In the genomic region with DNA sequence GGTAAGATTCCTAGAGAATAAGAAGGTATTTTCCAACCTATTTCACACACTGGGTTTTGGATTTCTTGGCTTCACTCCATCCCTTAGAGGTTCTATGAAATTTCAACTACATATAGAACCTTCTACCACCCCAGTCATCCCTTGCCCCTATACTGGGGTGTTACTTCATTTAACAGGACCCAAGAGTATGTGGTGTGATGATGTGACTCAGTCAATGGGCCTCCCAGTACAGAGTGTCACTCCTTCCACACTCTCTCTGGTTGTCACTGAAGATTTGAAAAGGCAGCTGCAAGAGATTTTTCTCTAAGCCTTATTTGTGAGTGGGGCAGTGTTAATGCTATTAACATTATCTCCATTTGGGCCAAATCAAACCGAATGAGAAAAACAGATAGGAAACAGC, we compare ENCODE assay signal across 19 cellular contexts.
"Had no signal": no experiment of that assay in that cellular context is flagged by ENCODE, and none has a peak within 500 bp of the region (broad histone marks: within the 10 kb centered on the region; RNA-seq: fewer than 3 reads in every experiment).

No MANE protein-coding gene starts in this region.

- H3K4me1 ChIP-seq: testis, upper lobe of right lung, vagina had no signal

- H3K9me3 Mint-ChIP-seq: stimulated activated naive CD8-positive, alpha-beta T cell treated with anti-CD3 and anti-CD28 coated beads, Interleukin-15, Interleukin-2, amounts not matched to agents 100 ng/mL and 50 ng/mL, for 24 hours had no signal

- H3K36me3 ChIP-seq: heart left ventricle, tibial nerve, upper lobe of right lung, vagina had no signal

- ATAC-seq: heart left ventricle; left colon; left ventricle myocardium superior; naive thymus-derived CD8-positive, alpha-beta T cell; right cardiac atrium; upper lobe of right lung had no signal

- DNase-seq: cortex of kidney; dorsolateral prefrontal cortex; effector CD8-positive, alpha-beta T cell; heart left ventricle; hippocampal formation; left colon; left ventricle myocardium superior; mesenchymal stem cell; naive thymus-derived CD8-positive, alpha-beta T cell; posterior cingulate gyrus; right cardiac atrium; stimulated activated CD4-positive, alpha-beta T cell treated with anti-CD3 and anti-CD28 coated beads, Interleukin-2, amount 100 ng/mL, for 48 hours; testis; upper lobe of right lung had no signal

- H3K4me3 ChIP-seq: dorsolateral prefrontal cortex, heart left ventricle, lung, smooth muscle cell, testis, tibial nerve, upper lobe of right lung, vagina had no signal

- H3K4me1 Mint-ChIP-seq: naive thymus-derived CD8-positive, alpha-beta T cell had no signal

- H3K4me2 ChIP-seq: smooth muscle cell had no signal

- H3K27ac Mint-ChIP-seq: naive thymus-derived CD8-positive, alpha-beta T cell; stimulated activated naive CD8-positive, alpha-beta T cell treated with anti-CD3 and anti-CD28 coated beads, Interleukin-15, Interleukin-2, amounts not matched to agents 100 ng/mL and 50 ng/mL, for 24 hours had no signal

- H3K9me3 ChIP-seq: heart left ventricle, testis, tibial nerve, upper lobe of right lung, vagina had no signal

- H3K4me3 Mint-ChIP-seq: naive thymus-derived CD8-positive, alpha-beta T cell; stimulated activated naive CD8-positive, alpha-beta T cell treated with anti-CD3 and anti-CD28 coated beads, Interleukin-15, Interleukin-2, amounts not matched to agents 100 ng/mL and 50 ng/mL, for 24 hours had no signal

- H3K27me3 ChIP-seq: dorsolateral prefrontal cortex, heart left ventricle, testis, tibial nerve, upper lobe of right lung, vagina had no signal

- H3K27me3 Mint-ChIP-seq: naive thymus-derived CD8-positive, alpha-beta T cell; stimulated activated naive CD8-positive, alpha-beta T cell treated with anti-CD3 and anti-CD28 coated beads, Interleukin-15, Interleukin-2, amounts not matched to agents 100 ng/mL and 50 ng/mL, for 24 hours had no signal

- H3K27ac ChIP-seq: dorsolateral prefrontal cortex, heart left ventricle, testis, tibial nerve, upper lobe of right lung, vagina had no signal
